In genomic region chr6:45421700-45422540, GRCh38 we compare ENCODE assay signal across 1 cellular context.
A peak's percentile ranks its signal among the peaks of the same experiment; 100 is the strongest.
TF ChIP-seq lines count a peak whose summit lies in the region.

No MANE protein-coding gene starts in this region.

TF ChIP-seq in A549, 52 proteins besides CTCF, POLR2A, EP300 and RAD21 (continued from another document):
- TF ChIP-seq NPAS2 (CRISPR knock-in tag; IDR thresholded peaks at IDR 0.05; ENCODE audit: borderline replicate concordance) (no peak), ELK1 (IDR thresholded peaks at IDR 0.05; ENCODE audit: low read depth, low read length) (no peak), CBX8 (IDR thresholded peaks at IDR 0.05) (0 out of 2 replicates have a peak, but pooled peaks have one; percentile 2), USF2 (IDR thresholded peaks at IDR 0.05) (no peak), NR3C1 (IDR thresholded peaks at IDR 0.05) (no peak), HEYL (CRISPR knock-in tag; IDR thresholded peaks at IDR 0.05) (no peak), GATA3 (IDR thresholded peaks at IDR 0.05; ENCODE audit: borderline replicate concordance) (no peak)
TF ChIP-seq in A549: peak in this region for 4.
